ENCODE assay signal across 1 cellular context in the genomic region with DNA sequence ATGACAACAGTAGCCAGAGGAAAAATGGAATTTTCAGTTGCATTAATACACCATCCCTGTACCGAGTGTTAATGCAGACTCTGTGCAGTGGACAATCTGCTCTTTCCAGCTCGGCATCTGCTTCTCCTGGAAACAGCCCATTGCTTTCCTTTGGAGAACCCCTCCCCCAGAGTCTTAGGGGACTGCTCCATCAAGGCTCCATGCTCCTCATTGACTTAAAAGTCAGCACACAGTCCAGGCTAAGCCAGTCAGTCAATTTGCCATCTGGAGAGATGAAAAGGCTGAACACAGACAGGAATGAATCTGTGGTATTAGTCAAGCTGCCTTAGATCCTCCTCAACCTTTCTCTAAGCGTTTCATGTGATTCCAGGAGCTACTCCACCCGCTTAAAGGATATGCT.
TF ChIP-seq lines count a peak whose summit lies in the region.

No MANE protein-coding gene starts in this region.

TF ChIP-seq in GM12878, 131 proteins besides CTCF, POLR2A, EP300 and RAD21 (continued from another document):
- TF ChIP-seq RELA (IDR thresholded peaks at IDR 0.05; ENCODE audit: borderline replicate concordance, partially characterized antibody) (no peak), IKZF1 (conservative IDR thresholded peaks at IDR 0.05) (no peak), KDM1A (IDR thresholded peaks at IDR 0.05; ENCODE audit: borderline replicate concordance) (no peak)
- TF ChIP-seq, protein P1, sequence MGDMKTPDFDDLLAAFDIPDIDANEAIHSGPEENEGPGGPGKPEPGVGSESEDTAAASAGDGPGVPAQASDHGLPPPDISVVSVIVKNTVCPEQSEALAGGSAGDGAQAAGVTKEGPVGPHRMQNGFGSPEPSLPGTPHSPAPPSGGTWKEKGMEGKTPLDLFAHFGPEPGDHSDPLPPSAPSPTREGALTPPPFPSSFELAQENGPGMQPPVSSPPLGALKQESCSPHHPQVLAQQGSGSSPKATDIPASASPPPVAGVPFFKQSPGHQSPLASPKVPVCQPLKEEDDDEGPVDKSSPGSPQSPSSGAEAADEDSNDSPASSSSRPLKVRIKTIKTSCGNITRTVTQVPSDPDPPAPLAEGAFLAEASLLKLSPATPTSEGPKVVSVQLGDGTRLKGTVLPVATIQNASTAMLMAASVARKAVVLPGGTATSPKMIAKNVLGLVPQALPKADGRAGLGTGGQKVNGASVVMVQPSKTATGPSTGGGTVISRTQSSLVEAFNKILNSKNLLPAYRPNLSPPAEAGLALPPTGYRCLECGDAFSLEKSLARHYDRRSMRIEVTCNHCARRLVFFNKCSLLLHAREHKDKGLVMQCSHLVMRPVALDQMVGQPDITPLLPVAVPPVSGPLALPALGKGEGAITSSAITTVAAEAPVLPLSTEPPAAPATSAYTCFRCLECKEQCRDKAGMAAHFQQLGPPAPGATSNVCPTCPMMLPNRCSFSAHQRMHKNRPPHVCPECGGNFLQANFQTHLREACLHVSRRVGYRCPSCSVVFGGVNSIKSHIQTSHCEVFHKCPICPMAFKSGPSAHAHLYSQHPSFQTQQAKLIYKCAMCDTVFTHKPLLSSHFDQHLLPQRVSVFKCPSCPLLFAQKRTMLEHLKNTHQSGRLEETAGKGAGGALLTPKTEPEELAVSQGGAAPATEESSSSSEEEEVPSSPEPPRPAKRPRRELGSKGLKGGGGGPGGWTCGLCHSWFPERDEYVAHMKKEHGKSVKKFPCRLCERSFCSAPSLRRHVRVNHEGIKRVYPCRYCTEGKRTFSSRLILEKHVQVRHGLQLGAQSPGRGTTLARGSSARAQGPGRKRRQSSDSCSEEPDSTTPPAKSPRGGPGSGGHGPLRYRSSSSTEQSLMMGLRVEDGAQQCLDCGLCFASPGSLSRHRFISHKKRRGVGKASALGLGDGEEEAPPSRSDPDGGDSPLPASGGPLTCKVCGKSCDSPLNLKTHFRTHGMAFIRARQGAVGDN (IDR thresholded peaks at IDR 0.05), result no peak
